Comparison of ENCODE assay signal across 17 cellular contexts in genomic region chr1:179866616-179867015, GRCh38.
A peak's percentile ranks its signal among the peaks of the same experiment; 100 is the strongest.
DNase-seq lines count a peak whose midpoint lies in the region; ATAC-seq lines count a peak whose summit lies in the region.
"Had no signal": no experiment of that assay in that cellular context is flagged by ENCODE, and none has a peak within 500 bp of the region (broad histone marks: within the 10 kb centered on the region; RNA-seq: fewer than 3 reads in every experiment).

No MANE protein-coding gene starts in this region.

- no peak for ATAC-seq in GM21529 (IDR thresholded peaks at IDR 0.05; ENCODE audit: unreplicated experiment)
- ATAC-seq: GM12878, GM23338, HCT116 had no signal

- DNase-seq in EH (ENCODE audit: low read depth) (peak; percentile 38), ELR (ENCODE audit: low read depth) (peak; percentile 5), adipocyte (ENCODE audit: low read depth) (peak; percentile 4), hepatic stellate cell (ENCODE audit: low spot score) (no peak), NCI-H524 (lab: John Stamatoyannopoulos, UW) (no peak)
- DNase-seq: C1 segment of cervical spinal cord; Calu3; CD4-positive, alpha-beta memory T cell; COR-L47; DMS53; DMS79 treated with DMSO at 0.1 percent for 48 hours; GDM1; H9 had no signal

- no peaks in the 10 kb centered on the region for H3K9me3 ChIP-seq in adipocyte (ENCODE audit: control insufficient read depth, low read length)

- H3K36me3 ChIP-seq in adipocyte (ENCODE audit: control insufficient read depth, insufficient read depth, low read length, severe bottlenecking): peaks cover 54% of the 10 kb centered on the region

- H3K4me1 ChIP-seq in adipocyte (ENCODE audit: control insufficient read depth, insufficient read depth, low read length): peaks cover 6% of the 10 kb centered on the region

- H3K4me3 ChIP-seq in adipocyte (ENCODE audit: low read length): no peak overlapping the region
- H3K4me3 ChIP-seq: GM12878, GM23338 had no signal

- H3K27me3 ChIP-seq in adipocyte (replicated peaks; ENCODE audit: control insufficient read depth, insufficient read depth, low read length): no peaks in the 10 kb centered on the region

- H3K9ac ChIP-seq in adipocyte (ENCODE audit: low read length): no peak overlapping the region

Comparison
In these comparisons a context has a peak if more than half of its experiments do, and no peak if none do; other contexts are left out.
1. DNase-seq: peak in EH (single experiment), ELR (single experiment) and adipocyte (single experiment); none in hepatic stellate cell (single experiment) and NCI-H524 (0 of 2).